In genomic region chr12:96194572-96194889, GRCh38 we compare ENCODE assay signal across 8 cellular contexts. TPM values are rescaled to one million over a fixed set of nuclear protein-coding genes. Genes with fewer than 3 reads are reported as not detected.
A peak's percentile ranks its signal among the peaks of the same experiment; 100 is the strongest.
DNase-seq lines count a peak whose midpoint lies in the region; ATAC-seq and TF ChIP-seq lines count a peak whose summit lies in the region.

No MANE protein-coding gene starts in this region.

- no peak for TF ChIP-seq CTCF in adrenal gland (IDR thresholded peaks at IDR 0.05)

- H3K27me3 ChIP-seq in adrenal gland: no peaks in the 10 kb centered on the region

- H3K36me3 ChIP-seq in adrenal gland (replicated peaks in 1 of 2): no peaks in the 10 kb centered on the region
- H3K36me3 ChIP-seq in mesodermal cell (ENCODE audit: control insufficient read depth, insufficient read depth, low read length): no peaks in the 10 kb centered on the region

- H3K27ac ChIP-seq in adrenal gland (peak overlapping the region in 3 of 5 donors; percentile 60 to 87 (median 62)), mesodermal cell (ENCODE audit: low read depth, low read length, severe bottlenecking) (peak overlapping the region; percentile 95)

- 0% methylated on average over 7 to 24 of the region's 24 CpGs for WGBS in adrenal gland, 4 donors
- WGBS in mesodermal cell (ENCODE audit: insufficient coverage in 2 of 2), 2 experiments: 0% methylated on average over 5 of the region's 24 CpGs; no CpG with 5 or more reads in 1 of the 2 experiments

- DNase-seq in adrenal gland (no peak), HuH-7.5 (ENCODE audit: low spot score) (no peak)
- no peak for DNase-seq in activated CD4-positive, alpha-beta T cell treated with anti-CD3 and anti-CD28 coated beads for 4 hours

- intact Hi-C loops in adrenal gland (cut with DNase I): no loop called here

- ATAC-seq in GM18511 (IDR thresholded peaks at IDR 0.05; ENCODE audit: unreplicated experiment) (peak; percentile 14), HG02852 (IDR thresholded peaks at IDR 0.05; ENCODE audit: unreplicated experiment) (peak; percentile 3), HG03196 (IDR thresholded peaks at IDR 0.05; ENCODE audit: unreplicated experiment) (no peak), GM18519 (IDR thresholded peaks at IDR 0.05; ENCODE audit: low FRiP score, unreplicated experiment) (no peak)

- peaks cover 22 to 34% of the 10 kb centered on the region in 2 donors for H3K4me1 ChIP-seq in adrenal gland (replicated peaks in 1 of 2)
- peaks cover 28% of the 10 kb centered on the region for H3K4me1 ChIP-seq in mesodermal cell (ENCODE audit: control insufficient read depth, insufficient read depth, low read length, poor library complexity, severe bottlenecking)

- H3K9me3 ChIP-seq in adrenal gland (replicated peaks in 1 of 3) (no peaks in the 10 kb centered on the region), mesodermal cell (ENCODE audit: control insufficient read depth, low read length) (no peaks in the 10 kb centered on the region)

- no peak for TF ChIP-seq POLR2A in adrenal gland (IDR thresholded peaks at IDR 0.05)

- H3K4me3 ChIP-seq in adrenal gland (peak overlapping the region in 2 of 4 donors; percentile 65 to 90), mesodermal cell (ENCODE audit: extremely low read depth, insufficient read depth, low read length, poor library complexity, severe bottlenecking) (peak overlapping the region; percentile 95)

RNA-seq across cellular contexts. Expression of gene ELK3, which starts 0.4 kb away (rescaled TPM):
- total RNA-seq in adrenal gland: 10 to 100 TPM; 10.8 to 33.6 (median 24.3) TPM
- polyA plus RNA-seq in adrenal gland: 10 to 100 TPM in 1 of 3 donors, 1 to 10 TPM in 2; 6.6 to 16.0 (median 8.6) TPM
- polyA plus RNA-seq in mesodermal cell (2013, experiment 1 of 2): 117 TPM
- polyA plus RNA-seq in mesodermal cell (2013, experiment 2 of 2): 106 TPM

Comparison
In these comparisons a context has a peak if more than half of its experiments do, and no peak if none do; other contexts are left out.
1. ATAC-seq: peak in GM18511 (single experiment) and HG02852 (single experiment); none in HG03196 (single experiment) and GM18519 (single experiment).